Comparison of ENCODE assay signal across 10 cellular contexts in the genomic region with DNA sequence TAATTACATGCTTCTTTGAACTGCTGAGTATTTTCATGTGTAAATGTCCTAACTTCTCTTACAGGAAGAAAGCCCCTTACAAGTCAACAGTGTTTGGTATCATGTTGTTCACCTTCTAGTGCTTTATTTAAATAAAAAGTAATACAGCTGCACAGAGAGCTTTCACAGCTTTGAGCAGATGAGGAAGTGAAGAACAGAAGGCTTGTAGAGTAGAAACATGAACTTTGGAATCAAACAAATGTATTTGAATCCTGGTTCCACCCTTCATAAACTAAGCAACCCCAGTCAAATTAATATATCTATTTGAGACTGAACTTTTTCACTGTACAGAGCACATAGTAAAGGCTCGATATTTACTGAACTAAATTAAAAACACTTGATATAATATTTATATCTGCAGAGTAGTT.
A peak's percentile ranks its signal among the peaks of the same experiment; 100 is the strongest.
DNase-seq lines count a peak whose midpoint lies in the region; ATAC-seq and TF ChIP-seq lines count a peak whose summit lies in the region.
"Had no signal": no experiment of that assay in that cellular context is flagged by ENCODE, and none has a peak within 500 bp of the region (broad histone marks: within the 10 kb centered on the region; RNA-seq: fewer than 3 reads in every experiment).

No MANE protein-coding gene starts in this region.

- H3K27ac ChIP-seq in psoas muscle: no peak overlapping the region

- H3K9me3 ChIP-seq in endocrine pancreas (ENCODE audit: control insufficient read depth, low read length) (no peaks in the 10 kb centered on the region), psoas muscle (no peaks in the 10 kb centered on the region)

- no peaks in the 10 kb centered on the region for H3K27me3 ChIP-seq in endocrine pancreas (ENCODE audit: control insufficient read depth, insufficient read depth, low read length)
- no peaks in the 10 kb centered on the region for H3K27me3 ChIP-seq in psoas muscle (ENCODE audit: insufficient read depth in 3 of 3, low read length in 2 of 3)

- no peaks in the 10 kb centered on the region for H3K9me3 Mint-ChIP-seq in natural killer cell treated with Interleukin-12 subunit alpha and Interleukin-12 subunit beta and Interleukin-15 and Interleukin-18, amount 100 ng/mL, for 72 hours
- H3K9me3 Mint-ChIP-seq: activated T-cell treated with anti-CD3 and anti-CD28 coated beads, Interleukin-2, amount 50 U/mL, for 4 hours had no signal

- H3K4me1 Mint-ChIP-seq in natural killer cell treated with Interleukin-12 subunit alpha and Interleukin-12 subunit beta and Interleukin-15 and Interleukin-18, amount 100 ng/mL, for 72 hours (ENCODE audit: low read depth in 2 of 2): peaks cover 47% of the 10 kb centered on the region in 2 donors

- WGBS in psoas muscle, 3 donors: 90 to 98% (median 96%) methylated on average over 1 of the region's 1 CpG

- no peak overlapping the region for H3K4me3 Mint-ChIP-seq in natural killer cell treated with Interleukin-12 subunit alpha and Interleukin-12 subunit beta and Interleukin-15 and Interleukin-18, amount 100 ng/mL, for 72 hours
- H3K4me3 Mint-ChIP-seq: activated T-cell treated with anti-CD3 and anti-CD28 coated beads, Interleukin-2, amount 50 U/mL, for 4 hours had no signal

- H3K4me1 ChIP-seq in endocrine pancreas (ENCODE audit: control insufficient read depth, insufficient read depth, low read length) (peaks cover 36% of the 10 kb centered on the region), psoas muscle (peaks cover 41% of the 10 kb centered on the region)

- no peaks in the 10 kb centered on the region for H3K36me3 Mint-ChIP-seq in natural killer cell treated with Interleukin-12 subunit alpha and Interleukin-12 subunit beta and Interleukin-15 and Interleukin-18, amount 100 ng/mL, for 72 hours

- H3K27me3 Mint-ChIP-seq in natural killer cell treated with Interleukin-12 subunit alpha and Interleukin-12 subunit beta and Interleukin-15 and Interleukin-18, amount 100 ng/mL, for 72 hours: no peaks in the 10 kb centered on the region

- H3K36me3 ChIP-seq in endocrine pancreas (ENCODE audit: control insufficient read depth, insufficient read depth, low read length): no peaks in the 10 kb centered on the region
- no peaks in the 10 kb centered on the region for H3K36me3 ChIP-seq in psoas muscle (ENCODE audit: insufficient read depth in 1 of 2, low read depth in 1 of 2)

- H3K9ac ChIP-seq in endocrine pancreas (ENCODE audit: control insufficient read depth, insufficient read depth, low read length): no peak overlapping the region

- H3K4me3 ChIP-seq in endocrine pancreas (ENCODE audit: control insufficient read depth, insufficient read depth, low read length): peak overlapping the region; percentile 40
- no peak overlapping the region for H3K4me3 ChIP-seq in psoas muscle

- intact Hi-C loops in psoas muscle (cut with DNase I): no loop called here

- peak; percentile 68 for ATAC-seq in GM18498 (IDR thresholded peaks at IDR 0.05; ENCODE audit: unreplicated experiment)
- peak; percentile 56 for ATAC-seq in GM21423 (IDR thresholded peaks at IDR 0.05; ENCODE audit: unreplicated experiment)
- ATAC-seq in HG03196 (IDR thresholded peaks at IDR 0.05; ENCODE audit: unreplicated experiment): peak; percentile 53
- ATAC-seq in natural killer cell treated with Interleukin-12 subunit alpha and Interleukin-12 subunit beta and Interleukin-15 and Interleukin-18, amount 100 ng/mL, for 72 hours: no peak
- no peak for ATAC-seq in psoas muscle
- ATAC-seq: activated T-cell treated with anti-CD3 and anti-CD28 coated beads, Interleukin-2, amount 50 U/mL, for 4 hours had no signal

- no peak for TF ChIP-seq CTCF in psoas muscle (IDR thresholded peaks at IDR 0.05)

- no peak overlapping the region for H3K27ac Mint-ChIP-seq in natural killer cell treated with Interleukin-12 subunit alpha and Interleukin-12 subunit beta and Interleukin-15 and Interleukin-18, amount 100 ng/mL, for 72 hours

- DNase-seq in 8988T: no peak
- no peak for DNase-seq in natural killer cell treated with Interleukin-12 subunit alpha and Interleukin-12 subunit beta and Interleukin-15 and Interleukin-18, amount 100 ng/mL, for 72 hours (ENCODE audit: low spot score)
- no peak for DNase-seq in effector CD8-positive, alpha-beta T cell (lab: John Stamatoyannopoulos, UW)
- no peak for DNase-seq in psoas muscle
- DNase-seq: activated T-cell treated with anti-CD3 and anti-CD28 coated beads, Interleukin-2, amount 50 U/mL, for 4 hours; DND-41 had no signal

Comparison
In these comparisons a context has a peak if more than half of its experiments do, and no peak if none do; other contexts are left out.
1. ATAC-seq: peak in GM18498 (single experiment), GM21423 (single experiment) and HG03196 (single experiment); none in natural killer cell treated with Interleukin-12 subunit alpha and Interleukin-12 subunit beta and Interleukin-15 and Interleukin-18, amount 100 ng/mL, for 72 hours (0 of 2) and psoas muscle (0 of 4).